In the genomic region with DNA sequence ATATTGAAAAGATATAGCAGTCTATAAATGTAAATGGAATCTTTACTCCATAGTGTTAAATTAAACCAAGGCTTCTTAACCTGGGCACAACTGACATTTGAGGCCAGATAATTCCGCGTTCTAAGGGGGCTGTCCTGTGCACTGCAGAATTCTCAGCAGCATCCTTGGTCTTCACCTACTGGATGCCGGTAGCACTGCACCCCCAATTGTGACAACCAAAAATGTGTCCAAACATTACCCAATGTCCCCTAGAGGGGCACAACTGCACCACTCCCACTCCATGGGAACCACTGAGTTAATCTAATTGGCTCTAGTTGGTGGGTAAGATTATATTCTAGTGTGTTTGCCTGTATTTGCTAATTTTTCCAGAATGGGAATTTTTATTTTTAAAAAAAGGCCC, we compare ENCODE assay signal across 14 cellular contexts. TPM values are rescaled to one million over a fixed set of nuclear protein-coding genes. Genes with fewer than 3 reads are reported as not detected.
DNase-seq lines count a peak whose midpoint lies in the region; ATAC-seq and TF ChIP-seq lines count a peak whose summit lies in the region.
"Had no signal": no experiment of that assay in that cellular context is flagged by ENCODE, and none has a peak within 500 bp of the region (broad histone marks: within the 10 kb centered on the region; RNA-seq: fewer than 3 reads in every experiment).

No MANE protein-coding gene starts in this region.

- no peaks in the 10 kb centered on the region for H3K9me3 Mint-ChIP-seq in MCF 10A (ENCODE audit: unreplicated experiment)
- no peaks in the 10 kb centered on the region for H3K9me3 Mint-ChIP-seq in chondrocyte (ENCODE audit: low read depth)
- H3K9me3 Mint-ChIP-seq: activated T-cell treated with anti-CD3 and anti-CD28 coated beads, Interleukin-2, amount 50 U/mL, for 72 hours had no signal

- peak; percentile 15 for TF ChIP-seq CTCF in MCF 10A (IDR thresholded peaks at IDR 0.05; ENCODE audit: unreplicated experiment)
- TF ChIP-seq CTCF in breast epithelium (IDR thresholded peaks at IDR 0.05): no peak
- TF ChIP-seq CTCF in Loucy (conservative IDR thresholded peaks at IDR 0.05; ENCODE audit: low read length): peak; percentile 44
- TF ChIP-seq CTCF in chondrocyte (IDR thresholded peaks at IDR 0.05): peak; percentile 42
- no peak for TF ChIP-seq CTCF in heart left ventricle (IDR thresholded peaks at IDR 0.05)

- H4K20me1 ChIP-seq in Loucy (ENCODE audit: insufficient read depth, low read length, poor library complexity, severe bottlenecking): peaks cover 2% of the 10 kb centered on the region

- no peak overlapping the region for H3K4me2 ChIP-seq in Loucy (ENCODE audit: low read depth, low read length, poor library complexity, severe bottlenecking)
- H3K4me2 ChIP-seq: BLaER1 treated with 17β-estradiol and CSF1 and Interleukin-3, amounts not matched to agents 10 nM and 100 nM had no signal

- no peak overlapping the region for H3K9ac ChIP-seq in Loucy (ENCODE audit: low read depth, low read length, poor library complexity, severe bottlenecking)
- H3K9ac ChIP-seq: BLaER1 treated with 17β-estradiol and CSF1 and Interleukin-3, amounts not matched to agents 10 nM and 100 nM had no signal

- H3K27ac ChIP-seq in breast epithelium: no peak overlapping the region
- no peak overlapping the region for H3K27ac ChIP-seq in heart left ventricle
- H3K27ac ChIP-seq: BLaER1 treated with 17β-estradiol and CSF1 and Interleukin-3, amounts not matched to agents 10 nM and 100 nM had no signal

- H3F3A ChIP-seq in Loucy (ENCODE audit: low read depth): no peaks in the 10 kb centered on the region

- no peak overlapping the region for H2AFZ ChIP-seq in Loucy (ENCODE audit: low read length)

- no peaks in the 10 kb centered on the region for H3K4me1 ChIP-seq in breast epithelium
- H3K4me1 ChIP-seq in Loucy (ENCODE audit: insufficient read depth, low read length, poor library complexity, severe bottlenecking): no peaks in the 10 kb centered on the region
- peaks cover 0 to 7% (median 0%) of the 10 kb centered on the region in 12 donors for H3K4me1 ChIP-seq in heart left ventricle
- H3K4me1 ChIP-seq: BLaER1 treated with 17β-estradiol and CSF1 and Interleukin-3, amounts not matched to agents 10 nM and 100 nM had no signal

- WGBS in heart left ventricle, 4 donors: 89 to 98% (median 92%) methylated on average over 3 of the region's 3 CpGs

- no TSS peak for BruUV-seq in MCF 10A (replicated peaks; lab: Mats Ljungman, UMichigan)

- H3K36me3 Mint-ChIP-seq in MCF 10A (ENCODE audit: insufficient read depth, unreplicated experiment) (no peaks in the 10 kb centered on the region), chondrocyte (ENCODE audit: low read depth) (peaks cover 5% of the 10 kb centered on the region)

- H3K4me3 ChIP-seq in breast epithelium: no peak overlapping the region
- no peak overlapping the region for H3K4me3 ChIP-seq in Loucy (ENCODE audit: low read length, poor library complexity, severe bottlenecking)
- H3K4me3 ChIP-seq in heart left ventricle: no peak overlapping the region
- H3K4me3 ChIP-seq: BLaER1 treated with 17β-estradiol and CSF1 and Interleukin-3, amounts not matched to agents 10 nM and 100 nM had no signal

- no peaks in the 10 kb centered on the region for H3K9me3 ChIP-seq in breast epithelium
- H3K9me3 ChIP-seq in Loucy (ENCODE audit: insufficient read depth, low read depth, low read length): no peaks in the 10 kb centered on the region
- no peaks in the 10 kb centered on the region for H3K9me3 ChIP-seq in heart left ventricle
- H3K9me3 ChIP-seq: BLaER1 treated with 17β-estradiol and CSF1 and Interleukin-3, amounts not matched to agents 10 nM and 100 nM had no signal

- no peaks in the 10 kb centered on the region for H3K36me3 ChIP-seq in breast epithelium
- H3K36me3 ChIP-seq in Loucy (ENCODE audit: insufficient read depth, low read length): peaks cover 7% of the 10 kb centered on the region; the same call in 1 of the 2 replicates
- peaks cover 0 to 40% (median 15%) of the 10 kb centered on the region in 9 donors for H3K36me3 ChIP-seq in heart left ventricle

- peak; percentile 40 for ATAC-seq in stimulated activated naive CD8-positive, alpha-beta T cell treated with anti-CD3 and anti-CD28 coated beads, Interleukin-15, Interleukin-2, amounts not matched to agents 100 U/mL and 50 U/mL, for 24 hours
- ATAC-seq in GM21825 (IDR thresholded peaks at IDR 0.05; ENCODE audit: unreplicated experiment): no peak
- no peak for ATAC-seq in GM21381 (IDR thresholded peaks at IDR 0.05; ENCODE audit: unreplicated experiment)
- no peak for ATAC-seq in heart left ventricle

- H3K4me3 Mint-ChIP-seq in MCF 10A (ENCODE audit: unreplicated experiment) (no peak overlapping the region), chondrocyte (ENCODE audit: unreplicated experiment) (no peak overlapping the region)
- H3K4me3 Mint-ChIP-seq: activated T-cell treated with anti-CD3 and anti-CD28 coated beads, Interleukin-2, amount 50 U/mL, for 72 hours had no signal

- H3K27ac Mint-ChIP-seq in MCF 10A (ENCODE audit: low read depth, unreplicated experiment) (no peak overlapping the region), chondrocyte (ENCODE audit: unreplicated experiment) (no peak overlapping the region)
- H3K27ac Mint-ChIP-seq: activated T-cell treated with anti-CD3 and anti-CD28 coated beads, Interleukin-2, amount 50 U/mL, for 72 hours had no signal

- TF ChIP-seq POLR2A in breast epithelium (IDR thresholded peaks at IDR 0.05) (no peak), heart left ventricle (IDR thresholded peaks at IDR 0.05) (no peak)

- no peaks in the 10 kb centered on the region for H3K9me2 ChIP-seq in Loucy (replicated peaks; ENCODE audit: low read depth, low read length)

- no peaks in the 10 kb centered on the region for H3K4me1 Mint-ChIP-seq in MCF 10A (ENCODE audit: insufficient read depth, unreplicated experiment)
- peaks cover 7% of the 10 kb centered on the region for H3K4me1 Mint-ChIP-seq in chondrocyte (ENCODE audit: low read depth)

- H3K27me3 Mint-ChIP-seq in MCF 10A (ENCODE audit: insufficient read depth, unreplicated experiment) (no peaks in the 10 kb centered on the region), chondrocyte (ENCODE audit: low read depth) (no peaks in the 10 kb centered on the region)

- POLR2A ChIA-PET in MCF 10A (lab: Yijun Ruan, JAX): no interaction called here

- CTCF ChIA-PET in MCF 10A (lab: Yijun Ruan, JAX): no interaction called here

- H3K27me3 ChIP-seq in breast epithelium (no peaks in the 10 kb centered on the region), Loucy (ENCODE audit: insufficient read depth, low read length, poor library complexity, severe bottlenecking) (no peaks in the 10 kb centered on the region), heart left ventricle (no peaks in the 10 kb centered on the region)

- intact Hi-C loops in MCF 10A (cut with micrococcal nuclease) (no loop called here), breast epithelium (cut with DNase I; ENCODE audit: low total_unique reads) (no loop called here), heart left ventricle (cut with DNase I) (no loop called here)

- DNase-seq in MCF 10A (ENCODE audit: unreplicated experiment) (peak; percentile 3), breast epithelium (ENCODE audit: low spot score in 2 of 2) (no peak), chondrocyte (ENCODE audit: low spot score) (no peak), heart left ventricle (no peak)
- peak; percentile 9 for DNase-seq in stimulated activated naive CD8-positive, alpha-beta T cell treated with anti-CD3 and anti-CD28 coated beads, Interleukin-15, Interleukin-2, amounts not matched to agents 100 U/mL and 50 U/mL, for 24 hours
- DNase-seq: IMR-90; NCI-H446 treated with DMSO at 0.1 percent for 48 hours; stimulated activated CD4-positive, alpha-beta T cell treated with anti-CD3 and anti-CD28 coated beads, Interleukin-1b, Interleukin-23, amount 100 ng/mL, for 48 hours; T-helper 1 cell had no signal

- peaks cover 15% of the 10 kb centered on the region; the same call in 1 of the 2 replicates for H3K79me2 ChIP-seq in Loucy (ENCODE audit: insufficient read depth, low read length)

RNA-seq across cellular contexts. Expression of a gene that starts 16.6 kb away (rescaled TPM):
- total RNA-seq in MCF 10A (2022) (8.4 and 9.4 TPM in 2 replicates), breast epithelium (10 to 100 TPM; 23.0 to 56.5 (median 36.7) TPM), chondrocyte (59.1 to 72.5 TPM (median 68.4 TPM) in 3 replicates), heart left ventricle (100 to 1,000 TPM; 128 to 267 (median 138) TPM)
- polyA plus RNA-seq in heart left ventricle: 10 to 100 TPM; 67.4 to 89.8 TPM

RNA-seq across cellular contexts. Expression of a gene that starts 47.7 kb away (rescaled TPM):
- total RNA-seq in MCF 10A (2022) (17.0 and 20.3 TPM in 2 replicates), breast epithelium (1 to 10 TPM; 8.9 to 9.8 (median 9.8) TPM), chondrocyte (12.2 to 21.4 TPM (median 13.9 TPM) in 3 replicates), heart left ventricle (10 to 100 TPM in 2 of 9 donors, 1 to 10 TPM in 7; 3.1 to 11.1 (median 7.5) TPM)
- 10 to 100 TPM in 1 of 2 donors, 1 to 10 TPM in 1; 9.4 to 18.9 TPM for polyA plus RNA-seq in heart left ventricle

Comparison
In these comparisons a context has a peak if more than half of its experiments do, and no peak if none do; other contexts are left out.
1. DNase-seq: peak in MCF 10A (single experiment) and stimulated activated naive CD8-positive, alpha-beta T cell treated with anti-CD3 and anti-CD28 coated beads, Interleukin-15, Interleukin-2, amounts not matched to agents 100 U/mL and 50 U/mL, for 24 hours (single experiment); none in breast epithelium (0 of 2), chondrocyte (single experiment) and heart left ventricle (0 of 5).
2. CTCF ChIP-seq: peak in MCF 10A (single experiment), Loucy (single experiment) and chondrocyte (single experiment); none in breast epithelium (0 of 3) and heart left ventricle (0 of 12).